9 cellular contexts compared by ENCODE assay signal in genomic region chr7:28411876-28412662, GRCh38. TPM values are rescaled to one million over a fixed set of nuclear protein-coding genes. Genes with fewer than 3 reads are reported as not detected.
A peak's percentile ranks its signal among the peaks of the same experiment; 100 is the strongest.
DNase-seq lines count a peak whose midpoint lies in the region; ATAC-seq and TF ChIP-seq lines count a peak whose summit lies in the region.
"Had no signal": no experiment of that assay in that cellular context is flagged by ENCODE, and none has a peak within 500 bp of the region (broad histone marks: within the 10 kb centered on the region; RNA-seq: fewer than 3 reads in every experiment).

Gene CREB5, plus strand, starts transcription at chr7:28412518. Its CDS starts 397 bp downstream, at chr7:28412915.

- no peak within 1 kb of the TSS for H3K27ac ChIP-seq in PC-9

- DNase-seq in GM12865 (ENCODE audit: low read depth) = peak; percentile 55
- DNase-seq in PC-9 = no peak
- DNase-seq in globus pallidus (ENCODE audit: low spot score) = peak; percentile 85
- no peak for DNase-seq in sciatic nerve (ENCODE audit: low spot score)
- no peak for DNase-seq in amniotic stem cell (lab: John Stamatoyannopoulos, UW)
- no peak for DNase-seq in NCI-H146 treated with DMSO at 0.1 percent for 48 hours (lab: John Stamatoyannopoulos, UW; ENCODE audit: unreplicated experiment)
- no peak for DNase-seq in SW480 (ENCODE audit: low spot score)

- no peak within 1 kb of the TSS for H2AFZ ChIP-seq in PC-9

- POLR2A ChIA-PET in PC-9 (lab: Charles Lee; ENCODE audit: unreplicated experiment) = no interaction called here

- H3K4me3 ChIP-seq in GM12865 (ENCODE audit: low read depth, low read length) = no peak within 1 kb of the TSS
- H3K4me3 ChIP-seq in PC-9 = no peak within 1 kb of the TSS

- H3K79me2 ChIP-seq in PC-9 (ENCODE audit: low read depth) = no peaks in the 10 kb centered on the region

- H3K27me3 ChIP-seq in PC-9 (ENCODE audit: insufficient read depth, low read depth) = no peaks in the 10 kb centered on the region

- H3F3A ChIP-seq in PC-9 (ENCODE audit: insufficient read depth, low read depth) = peaks cover 18% of the 10 kb centered on the region

- H3K4me1 ChIP-seq in PC-9 (replicated peaks; ENCODE audit: insufficient read depth) = 0 out of 2 replicates have a peak, but pooled peaks cover 3% of the 10 kb centered on the region

- CTCF ChIA-PET in PC-9 (lab: Charles Lee) = no interaction called here

- no TSS peak for BruUV-seq in PC-9 (replicated peaks; lab: Mats Ljungman, UMichigan)

- H3K9me3 ChIP-seq in PC-9 (ENCODE audit: insufficient read depth, low read depth) = no peaks in the 10 kb centered on the region

- H3K4me2 ChIP-seq in PC-9 = peak within 1 kb of the TSS; percentile 58; the same call in 1 of the 2 replicates

- ATAC-seq in sciatic nerve (no peak), HG02981 (IDR thresholded peaks at IDR 0.05; ENCODE audit: unreplicated experiment) (no peak)

- intact Hi-C loops in PC-9 (cut with micrococcal nuclease; ENCODE audit: unreplicated experiment) = no loop called here
- intact Hi-C loops in sciatic nerve (cut with DNase I) = no loop called here

- H3K36me3 ChIP-seq in PC-9 (ENCODE audit: low read depth) = no peaks in the 10 kb centered on the region

- H4K20me1 ChIP-seq in PC-9 (ENCODE audit: insufficient read depth) = no peaks in the 10 kb centered on the region

- TF ChIP-seq CTCF in GM12865 (IDR thresholded peaks at IDR 0.05; ENCODE audit: insufficient read depth, low read depth, low read length, missing control alignments) = peak; percentile 27
- no peak for TF ChIP-seq CTCF in PC-9 (conservative IDR thresholded peaks at IDR 0.05)

- H3K9me2 ChIP-seq in PC-9 (ENCODE audit: insufficient read depth) = peaks cover 5% of the 10 kb centered on the region; the same call in 1 of the 2 replicates

RNA-seq across cellular contexts. Expression of gene CREB5, which starts in this region (rescaled TPM):
- total RNA-seq in PC-9 (2021) (1.0 and 2.1 TPM in 2 replicates), sciatic nerve (20.1 TPM)
- total RNA-seq: T-helper 1 cell treated with Interleukin-12 subunit alpha and Interleukin-12 subunit beta and Interleukin-4 antibody, amounts not matched to agents 30 ng/mL and 1 ng/mL, for 36 hours had no signal

Comparison
In these comparisons a context has a peak if more than half of its experiments do, and no peak if none do; other contexts are left out.
1. DNase-seq: peak in GM12865 (single experiment) and globus pallidus (single experiment); none in PC-9 (0 of 2), sciatic nerve (single experiment), amniotic stem cell (single experiment), NCI-H146 treated with DMSO at 0.1 percent for 48 hours (single experiment) and SW480 (single experiment).